In genomic region chr2:42712934-42713333, GRCh38 we compare ENCODE assay signal across 25 cellular contexts. TPM values are rescaled to one million over a fixed set of nuclear protein-coding genes. Genes with fewer than 3 reads are reported as not detected.
"Had no signal": no experiment of that assay in that cellular context is flagged by ENCODE, and none has a peak within 500 bp of the region (broad histone marks: within the 10 kb centered on the region; RNA-seq: fewer than 3 reads in every experiment).

No MANE protein-coding gene starts in this region.

- H3K9ac ChIP-seq: KMS-11 had no signal

- H3K4me3 Mint-ChIP-seq: IgD-negative memory B cell had no signal

- H3K9me3 Mint-ChIP-seq: IgD-negative memory B cell had no signal

- H3K4me1 Mint-ChIP-seq: IgD-negative memory B cell had no signal

- H3K27me3 Mint-ChIP-seq: IgD-negative memory B cell had no signal

- H3K4me3 ChIP-seq: K562 had no signal

- H3K27ac Mint-ChIP-seq: IgD-negative memory B cell had no signal

- DNase-seq: Kasumi-1, MM.1S, NCI-H1092 treated with DMSO at 0.1 percent for 48 hours, NCI-H1436, NCI-H187, NCI-H2029, NCI-H2081 treated with DMSO at 0.1 percent for 48 hours, NCI-H2171, NCI-H226, NCI-H446, NCI-H510A, NCI-H524 treated with DMSO at 0.1 percent for 48 hours, NCI-H69, NCI-H774, Right ventricle myocardium superior, RPMI8226, SIG-M5 had no signal

- H3K27ac ChIP-seq: KMS-11 had no signal

- FAIRE-seq: K562, RCC 7860 had no signal

- H3K4me2 ChIP-seq: KMS-11 had no signal

- ATAC-seq: K562, SK-N-SH treated with all-trans-retinoic acid at 6 μM for 48 hours had no signal

RNA-seq across cellular contexts. Expression of gene OXER1, which starts 51.0 kb away (rescaled TPM):
- total RNA-seq: HT1080, K562, M059J, SK-MEL-5 had no signal
- polyA plus RNA-seq: K562 had no signal
